Comparison of ENCODE assay signal across 9 cellular contexts in the genomic region with DNA sequence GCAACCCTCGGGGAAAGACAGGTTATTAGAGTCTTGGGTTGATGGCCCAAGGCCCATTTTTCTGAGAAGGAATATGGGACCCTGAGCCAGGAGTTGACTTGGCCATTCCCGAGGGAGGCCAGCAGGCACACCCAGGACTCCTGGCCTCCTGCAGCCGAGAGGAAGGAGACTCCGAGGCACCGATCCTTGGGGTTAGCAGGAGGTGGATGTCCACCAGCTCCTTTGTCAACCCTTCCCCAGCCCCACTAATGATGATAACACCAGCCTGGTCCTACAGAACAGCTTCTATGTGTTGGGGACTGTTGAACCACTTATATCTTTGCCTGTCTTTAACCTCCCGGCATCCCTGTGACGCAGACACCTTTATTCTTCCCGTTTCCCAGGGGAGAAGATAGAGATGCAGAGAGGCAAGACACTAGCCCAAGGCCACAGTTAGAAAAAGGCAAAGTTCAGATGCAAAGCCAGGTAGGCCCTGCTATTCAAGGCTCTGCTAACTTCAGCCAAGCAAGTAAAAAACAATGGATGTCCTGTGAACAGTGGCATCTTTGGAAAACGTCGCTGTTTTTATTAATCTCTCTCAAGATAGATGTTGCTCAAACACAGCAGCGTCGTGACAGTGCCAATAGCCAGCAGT.
A peak's percentile ranks its signal among the peaks of the same experiment; 100 is the strongest.
DNase-seq lines count a peak whose midpoint lies in the region; ATAC-seq and TF ChIP-seq lines count a peak whose summit lies in the region.
"Had no signal": no experiment of that assay in that cellular context is flagged by ENCODE, and none has a peak within 500 bp of the region (broad histone marks: within the 10 kb centered on the region; RNA-seq: fewer than 3 reads in every experiment).

No MANE protein-coding gene starts in this region.

- H3K27ac ChIP-seq in lower lobe of right lung (no peak overlapping the region), thoracic aorta (no peak overlapping the region), SJCRH30 (no peak overlapping the region)

- H3K36me3 Mint-ChIP-seq in activated CD4-positive, alpha-beta T cell treated with anti-CD3 and anti-CD28 coated beads, Interleukin-2, amount 10 ng/mL, durations not matched to agents 24 days and 14 days (ENCODE audit: low read depth) = no peaks in the 10 kb centered on the region
- H3K36me3 Mint-ChIP-seq in brain = no peaks in the 10 kb centered on the region
- H3K36me3 Mint-ChIP-seq: CD4-positive, CD25-positive, alpha-beta regulatory T cell had no signal

- intact Hi-C loops in activated CD4-positive, alpha-beta T cell treated with anti-CD3 and anti-CD28 coated beads, Interleukin-2, amount 10 ng/mL, durations not matched to agents 24 days and 14 days (cut with micrococcal nuclease) = no loop called here
- intact Hi-C loops in lower lobe of right lung (cut with DNase I) = no loop called here

- H3K9me3 ChIP-seq in lower lobe of right lung (no peaks in the 10 kb centered on the region), thoracic aorta (no peaks in the 10 kb centered on the region), SJCRH30 (replicated peaks) (no peaks in the 10 kb centered on the region)

- no peaks in the 10 kb centered on the region for H3K9me3 Mint-ChIP-seq in activated CD4-positive, alpha-beta T cell treated with anti-CD3 and anti-CD28 coated beads, Interleukin-2, amount 10 ng/mL, durations not matched to agents 24 days and 14 days
- peaks cover 0 to 7% (median 1%) of the 10 kb centered on the region in 5 experiments for H3K9me3 Mint-ChIP-seq in brain

- TF ChIP-seq CTCF in brain (conservative IDR thresholded peaks at IDR 0.05) (no peak), lower lobe of right lung (IDR thresholded peaks at IDR 0.05) (no peak), thoracic aorta (IDR thresholded peaks at IDR 0.05) (no peak)

- no peaks in the 10 kb centered on the region for H3K36me3 ChIP-seq in lower lobe of right lung
- no peaks in the 10 kb centered on the region for H3K36me3 ChIP-seq in thoracic aorta
- H3K36me3 ChIP-seq in SJCRH30 = no peaks in the 10 kb centered on the region

- H3K27ac Mint-ChIP-seq in activated CD4-positive, alpha-beta T cell treated with anti-CD3 and anti-CD28 coated beads, Interleukin-2, amount 10 ng/mL, durations not matched to agents 24 days and 14 days = no peak overlapping the region
- peak overlapping the region in 4 of 5 experiments; percentile 66 to 79 (median 77) for H3K27ac Mint-ChIP-seq in brain
- H3K27ac Mint-ChIP-seq: CD4-positive, CD25-positive, alpha-beta regulatory T cell had no signal

- peak overlapping the region; percentile 20 for H3K4me3 Mint-ChIP-seq in activated CD4-positive, alpha-beta T cell treated with anti-CD3 and anti-CD28 coated beads, Interleukin-2, amount 10 ng/mL, durations not matched to agents 24 days and 14 days
- peak overlapping the region; percentile 82 to 87 (median 84) for H3K4me3 Mint-ChIP-seq in brain
- H3K4me3 Mint-ChIP-seq: CD4-positive, CD25-positive, alpha-beta regulatory T cell had no signal

- ATAC-seq in lower lobe of right lung (no peak), thoracic aorta (ENCODE audit: insufficient number of reproducible peaks, low FRiP score, low read depth) (no peak), GM21390 (IDR thresholded peaks at IDR 0.05; ENCODE audit: unreplicated experiment) (no peak)

- no peak for DNase-seq in activated CD4-positive, alpha-beta T cell treated with anti-CD3 and anti-CD28 coated beads, Interleukin-2, amount 10 ng/mL, durations not matched to agents 24 days and 14 days
- no peak for DNase-seq in activated CD4-positive, alpha-beta T cell treated with anti-CD3 and anti-CD28 coated beads, Interleukin-2, amount 50 U/mL, for 4 hours
- no peak for DNase-seq in lower lobe of right lung
- DNase-seq in thoracic aorta (ENCODE audit: low spot score) = no peak
- no peak for DNase-seq in NCI-H2081 treated with DMSO at 0.1 percent for 48 hours (lab: John Stamatoyannopoulos, UW)
- no peak for DNase-seq in SJCRH30
- DNase-seq: CD4-positive, CD25-positive, alpha-beta regulatory T cell had no signal

- H3K27me3 Mint-ChIP-seq in activated CD4-positive, alpha-beta T cell treated with anti-CD3 and anti-CD28 coated beads, Interleukin-2, amount 10 ng/mL, durations not matched to agents 24 days and 14 days = peaks cover 23% of the 10 kb centered on the region
- peaks cover 10% of the 10 kb centered on the region for H3K27me3 Mint-ChIP-seq in brain

- no peaks in the 10 kb centered on the region for H3K4me1 Mint-ChIP-seq in activated CD4-positive, alpha-beta T cell treated with anti-CD3 and anti-CD28 coated beads, Interleukin-2, amount 10 ng/mL, durations not matched to agents 24 days and 14 days
- peaks cover 23% of the 10 kb centered on the region for H3K4me1 Mint-ChIP-seq in brain

- H3K4me1 ChIP-seq in lower lobe of right lung (peaks cover 13% of the 10 kb centered on the region), thoracic aorta (ENCODE audit: control insufficient read depth in 1 of 2, low read depth in 2 of 2) (peaks cover 0 to 4% of the 10 kb centered on the region in 2 donors), SJCRH30 (no peaks in the 10 kb centered on the region)

- H3K4me3 ChIP-seq in lower lobe of right lung = peak overlapping the region; percentile 41
- peak overlapping the region; percentile 55 for H3K4me3 ChIP-seq in thoracic aorta
- H3K4me3 ChIP-seq in SJCRH30 = no peak overlapping the region

- H3K27me3 ChIP-seq in lower lobe of right lung (ENCODE audit: low read depth) = peaks cover 12% of the 10 kb centered on the region
- H3K27me3 ChIP-seq in thoracic aorta (replicated peaks; ENCODE audit: insufficient read depth) = no peaks in the 10 kb centered on the region
- no peaks in the 10 kb centered on the region for H3K27me3 ChIP-seq in SJCRH30
